8 cellular contexts compared by ENCODE assay signal in the genomic region with DNA sequence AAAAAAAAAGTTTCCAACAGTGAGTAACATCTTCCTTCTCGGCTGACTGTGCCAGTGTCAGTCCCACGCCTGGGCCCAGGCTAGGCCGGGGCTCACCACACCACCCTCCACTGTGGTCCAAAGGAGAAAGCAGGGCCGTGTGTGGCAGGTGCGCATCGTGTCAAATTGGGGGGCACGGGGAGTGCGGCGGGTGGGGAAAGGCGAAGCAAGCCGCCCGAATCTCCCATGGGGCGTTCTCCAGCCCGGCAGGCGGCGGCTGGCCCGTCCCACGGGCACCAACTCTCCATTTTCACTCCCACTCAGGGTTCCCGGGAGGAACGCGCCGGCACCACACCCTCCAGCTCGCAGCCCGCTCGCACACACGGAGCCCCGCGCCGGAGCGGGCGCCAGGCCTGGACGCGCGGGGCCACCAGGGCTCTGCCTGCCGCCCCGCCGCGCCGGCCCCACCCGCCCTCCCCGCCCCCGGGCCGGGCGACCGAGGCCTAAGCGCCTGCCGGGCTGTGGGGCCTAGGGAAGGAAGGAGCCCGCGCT. TPM values are rescaled to one million over a fixed set of nuclear protein-coding genes. Genes with fewer than 3 reads are reported as not detected.
DNase-seq lines count a peak whose midpoint lies in the region; TF ChIP-seq lines count a peak whose summit lies in the region.

No MANE protein-coding gene starts in this region.

- POLR2A ChIA-PET in CD8-positive, alpha-beta memory T cell (lab: Charles Lee), result interaction anchor here (1.3 to 2.0 kb wide), 5 partner anchors 16 to 783 kb away, joined by 4 to 14 read pairs (median 5); partner anchors contain the start of genes BTG1 and CRADD

- H3K27me3 ChIP-seq in CD8-positive, alpha-beta memory T cell (ENCODE audit: insufficient read depth, low read length, poor library complexity, severe bottlenecking), result no peaks in the 10 kb centered on the region
- no peaks in the 10 kb centered on the region for H3K27me3 ChIP-seq in GM23248 (replicated peaks; ENCODE audit: insufficient read depth)
- no peaks in the 10 kb centered on the region for H3K27me3 ChIP-seq in neuronal stem cell (ENCODE audit: control insufficient read depth in 3 of 3, insufficient read depth in 3 of 3, low read depth in 1 of 3, low read length in 3 of 3)
- H3K27me3 ChIP-seq in subcutaneous abdominal adipose tissue (ENCODE audit: control insufficient read depth in 5 of 5, insufficient read depth in 4 of 5, low read length in 5 of 5), result no peaks in the 10 kb centered on the region

- H3K9me2 ChIP-seq in GM23248 (ENCODE audit: insufficient read depth), result no peaks in the 10 kb centered on the region

- H3K23ac ChIP-seq in neuronal stem cell (ENCODE audit: low read depth, low read length, poor library complexity), result peak overlapping the region; percentile 57

- peaks cover 42% of the 10 kb centered on the region for H3F3A ChIP-seq in GM23248 (ENCODE audit: insufficient read depth)

- peak overlapping the region; percentile 93 to 99 (median 94) for H3K27ac Mint-ChIP-seq in CD8-positive, alpha-beta memory T cell

- peak overlapping the region; percentile 85 to 94 (median 90) for H3K4me3 Mint-ChIP-seq in CD8-positive, alpha-beta memory T cell

- H2BK120ac ChIP-seq in neuronal stem cell (ENCODE audit: low read depth, low read length), result peak overlapping the region; percentile 61

- H2BK12ac ChIP-seq in neuronal stem cell (ENCODE audit: low read length), result no peak overlapping the region

- peak overlapping the region; percentile 100 for H3K4me2 ChIP-seq in GM23248 (ENCODE audit: unreplicated experiment)
- H3K4me2 ChIP-seq in neuronal stem cell (ENCODE audit: insufficient read depth, low read length, poor library complexity, severe bottlenecking), result peak overlapping the region; percentile 85

- peak overlapping the region; percentile 64 for H3K4me3 ChIP-seq in CD8-positive, alpha-beta memory T cell (ENCODE audit: low read length)
- H3K4me3 ChIP-seq in GM23248, result peak overlapping the region; percentile 83
- H3K4me3 ChIP-seq in fibroblast of the aortic adventitia (ENCODE audit: low read depth, low read length), result peak overlapping the region; percentile 81
- peak overlapping the region; percentile 77 to 89 for H3K4me3 ChIP-seq in neuronal stem cell (ENCODE audit: low read length in 2 of 2)
- peak overlapping the region; percentile 69 to 76 (median 71) for H3K4me3 ChIP-seq in subcutaneous abdominal adipose tissue (ENCODE audit: low read depth in 1 of 5, low read length in 5 of 5)

- CTCF ChIA-PET in CD8-positive, alpha-beta memory T cell (lab: Charles Lee), result interaction anchor here (0.8 to 4.1 kb wide), 8 partner anchors 12 to 1173 kb away, joined by 3 to 19 read pairs (median 4); no protein-coding TSS in a partner anchor

- H2BK15ac ChIP-seq in neuronal stem cell (ENCODE audit: low read length), result peak overlapping the region; percentile 49

- H3K18ac ChIP-seq in neuronal stem cell (ENCODE audit: low read length), result peak overlapping the region; percentile 95

- peak overlapping the region; percentile 60 for H3K14ac ChIP-seq in neuronal stem cell (ENCODE audit: low read length)

- no peak overlapping the region for H3K4ac ChIP-seq in neuronal stem cell (ENCODE audit: low read length)

- H2AK5ac ChIP-seq in neuronal stem cell (ENCODE audit: low read depth, low read length), result peak overlapping the region; percentile 26

- H2BK5ac ChIP-seq in neuronal stem cell (ENCODE audit: low read length), result peak overlapping the region; percentile 15

- peaks cover under 1 to 2% (median 1%) of the 10 kb centered on the region in 3 donors for H3K36me3 Mint-ChIP-seq in CD8-positive, alpha-beta memory T cell

- peaks cover 4% of the 10 kb centered on the region; the same call in 1 of the 2 replicates for H4K20me1 ChIP-seq in GM23248 (ENCODE audit: insufficient read depth)

- 1 to 2% methylated on average over 9 to 41 of the region's 49 CpGs for WGBS in GM23248 (ENCODE audit: low coverage in 1 of 2, low lambda C conversion rate in 2 of 2, missing lambda C conversion rate in 2 of 2), 2 experiments
- WGBS in neuronal stem cell (ENCODE audit: extremely low coverage in 2 of 2, insufficient read length in 2 of 2, insufficient replicate concordance in 1 of 2), 2 donors, result no CpG with 5 or more reads among the region's 49 CpGs

- no peaks in the 10 kb centered on the region for H3K79me1 ChIP-seq in neuronal stem cell (ENCODE audit: low read depth, low read length)

- H3K9ac ChIP-seq in GM23248, result peak overlapping the region; percentile 95
- peak overlapping the region; percentile 87 for H3K9ac ChIP-seq in neuronal stem cell (ENCODE audit: low read depth, low read length, poor library complexity)
- H3K9ac ChIP-seq in subcutaneous abdominal adipose tissue (ENCODE audit: low read length in 5 of 5), result peak overlapping the region; percentile 91 to 96 (median 94)

- TF ChIP-seq CTCF in fibroblast of the aortic adventitia (IDR thresholded peaks at IDR 0.05; ENCODE audit: insufficient read depth, low read length), result no peak

- peak in 3 of 5 donors; percentile 27 to 69 (median 35) for DNase-seq in CD8-positive, alpha-beta memory T cell
- DNase-seq in GM23248 (peak; percentile 75), NCI-H146 (lab: John Stamatoyannopoulos, UW) (peak; percentile 39), fibroblast of the aortic adventitia (ENCODE audit: low read depth) (peak; percentile 23), neuronal stem cell (ENCODE audit: low spot score) (no peak), DMS114 treated with DMSO at 0.1 percent for 48 hours (lab: John Stamatoyannopoulos, UW; ENCODE audit: unreplicated experiment) (no peak)
- DNase-seq in activated T-cell treated with anti-CD3 and anti-CD28 coated beads, Interleukin-2, amount 50 U/mL, for 48 hours, result peak; percentile 71 to 78

- H3K27ac ChIP-seq in CD8-positive, alpha-beta memory T cell (ENCODE audit: low read depth, low read length), result peak overlapping the region; percentile 87
- H3K27ac ChIP-seq in GM23248 (peak overlapping the region; percentile 89), neuronal stem cell (replicated peaks; ENCODE audit: low read length) (peak overlapping the region; percentile 83), subcutaneous abdominal adipose tissue (ENCODE audit: low read depth, low read length) (peak overlapping the region; percentile 95)

- no peaks in the 10 kb centered on the region for H3K36me3 ChIP-seq in CD8-positive, alpha-beta memory T cell (ENCODE audit: insufficient read depth, low read length)
- H3K36me3 ChIP-seq in GM23248 (ENCODE audit: low read depth), result no peaks in the 10 kb centered on the region
- H3K36me3 ChIP-seq in neuronal stem cell (replicated peaks in 1 of 2; ENCODE audit: control insufficient read depth in 2 of 2, insufficient read depth in 2 of 2, low read length in 2 of 2), result no peaks in the 10 kb centered on the region
- no peaks in the 10 kb centered on the region for H3K36me3 ChIP-seq in subcutaneous abdominal adipose tissue (ENCODE audit: control insufficient read depth in 5 of 5, insufficient read depth in 5 of 5, low read length in 5 of 5)

- H2AFZ ChIP-seq in GM23248 (peak overlapping the region; percentile 75), neuronal stem cell (ENCODE audit: low read length) (peak overlapping the region; percentile 94)

- peaks cover 30 to 45% (median 39%) of the 10 kb centered on the region in 3 donors for H3K4me1 Mint-ChIP-seq in CD8-positive, alpha-beta memory T cell

- H3K9me3 Mint-ChIP-seq in CD8-positive, alpha-beta memory T cell, result no peaks in the 10 kb centered on the region

- H3K79me2 ChIP-seq in GM23248 (ENCODE audit: insufficient read depth), result peaks cover 49% of the 10 kb centered on the region

- H4K8ac ChIP-seq in neuronal stem cell (ENCODE audit: low read depth, low read length), result no peak overlapping the region

- in situ Hi-C loops in GM23248 (cut with MboI), result no loop called here

- H3K4me1 ChIP-seq in CD8-positive, alpha-beta memory T cell (ENCODE audit: insufficient read depth, low read length), result peaks cover 27% of the 10 kb centered on the region
- H3K4me1 ChIP-seq in GM23248 (ENCODE audit: insufficient read depth) (peaks cover 32% of the 10 kb centered on the region), neuronal stem cell (ENCODE audit: control insufficient read depth in 2 of 2, insufficient read depth in 1 of 2, low read depth in 1 of 2, low read length in 2 of 2) (peaks cover 5 to 7% of the 10 kb centered on the region in 2 donors), subcutaneous abdominal adipose tissue (ENCODE audit: control insufficient read depth in 5 of 5, insufficient read depth in 5 of 5, low read length in 5 of 5) (peaks cover 4 to 39% (median 32%) of the 10 kb centered on the region in 5 donors)

- no peaks in the 10 kb centered on the region for H3K9me3 ChIP-seq in CD8-positive, alpha-beta memory T cell (ENCODE audit: low read length)
- H3K9me3 ChIP-seq in GM23248 (ENCODE audit: low read depth), result no peaks in the 10 kb centered on the region
- peaks cover 0 to 1% of the 10 kb centered on the region in 2 donors for H3K9me3 ChIP-seq in neuronal stem cell (replicated peaks in 1 of 2; ENCODE audit: control insufficient read depth in 2 of 2, insufficient read depth in 1 of 2, low read depth in 1 of 2, low read length in 2 of 2)
- no peaks in the 10 kb centered on the region for H3K9me3 ChIP-seq in subcutaneous abdominal adipose tissue (ENCODE audit: control insufficient read depth in 5 of 5, low read length in 5 of 5)

- H3K27me3 Mint-ChIP-seq in CD8-positive, alpha-beta memory T cell, result no peaks in the 10 kb centered on the region

- no peak overlapping the region for H4K91ac ChIP-seq in neuronal stem cell (ENCODE audit: low read depth, low read length, poor library complexity)

RNA-seq across cellular contexts. Expression of gene EEA1, which starts 0.6 kb away (rescaled TPM):
- 10 to 100 TPM; 21.5 to 23.6 TPM for total RNA-seq in CD8-positive, alpha-beta memory T cell
- polyA plus RNA-seq in CD8-positive, alpha-beta memory T cell, result 9.3 TPM
- 16.9 and 17.8 TPM in 2 replicates for total RNA-seq in GM23248 (2014; rRNA removed; shearing (Covaris generic))
- polyA plus RNA-seq in GM23248 (2016; fragmentation: Nextera tagmentation; extraction: Ambion mirVana), result 55.7 and 56.4 TPM in 2 replicates
- 30.9 and 42.3 TPM in 2 replicates for total RNA-seq in fibroblast of the aortic adventitia (ENCODE audit: low replicate concordance)
- polyA plus RNA-seq in neuronal stem cell (2013, experiment 1 of 2), result 10.8 TPM
- polyA plus RNA-seq in neuronal stem cell (2013, experiment 2 of 2), result 11.7 TPM

Comparison
In these comparisons a context has a peak if more than half of its experiments do, and no peak if none do; other contexts are left out.
1. DNase-seq: peak in CD8-positive, alpha-beta memory T cell (3 of 5), GM23248 (single experiment), NCI-H146 (single experiment), activated T-cell treated with anti-CD3 and anti-CD28 coated beads, Interleukin-2, amount 50 U/mL, for 48 hours (2 of 2) and fibroblast of the aortic adventitia (single experiment); none in neuronal stem cell (single experiment) and DMS114 treated with DMSO at 0.1 percent for 48 hours (single experiment).
2. Peak in every context shown above with its lines, with median percentiles within 50 percentile points of each other: H3K27ac ChIP-seq, H3K4me3 ChIP-seq and H3K9ac ChIP-seq.